In genomic region chr7:57772126-57772924, GRCh38 we compare ENCODE assay signal across 24 cellular contexts.
A peak's percentile ranks its signal among the peaks of the same experiment; 100 is the strongest.
DNase-seq lines count a peak whose midpoint lies in the region; ATAC-seq, FAIRE-seq and TF ChIP-seq lines count a peak whose summit lies in the region.
"Had no signal": no experiment of that assay in that cellular context is flagged by ENCODE, and none has a peak within 500 bp of the region (broad histone marks: within the 10 kb centered on the region; RNA-seq: fewer than 3 reads in every experiment).

No MANE protein-coding gene starts in this region.

- in situ Hi-C loops in K562 (cut with MboI) = no loop called here

- H3K27me3 ChIP-seq in SK-N-SH (ENCODE audit: insufficient read depth) (no peaks in the 10 kb centered on the region), K562 (ENCODE audit: control insufficient read depth in 2 of 2, insufficient read depth in 2 of 2, low read length in 2 of 2) (no peaks in the 10 kb centered on the region)
- no peaks in the 10 kb centered on the region for H3K27me3 ChIP-seq in effector memory CD4-positive, alpha-beta T cell (replicated peaks; ENCODE audit: control insufficient read depth, insufficient read depth, low read length, poor library complexity, severe bottlenecking)

- no peak overlapping the region for H3K9ac ChIP-seq in SK-N-SH
- H3K9ac ChIP-seq in K562 (ENCODE audit: insufficient read depth in 1 of 2, low read depth in 2 of 2, low read length in 2 of 2) = no peak overlapping the region

- H3K79me2 ChIP-seq in SK-N-SH (ENCODE audit: insufficient read depth) (no peaks in the 10 kb centered on the region), K562 (ENCODE audit: control insufficient read depth, insufficient read depth, low read length) (no peaks in the 10 kb centered on the region)

- WGBS in SK-N-SH (ENCODE audit: low lambda C conversion rate) = 12% methylated on average over 25 of the region's 42 CpGs
- whole genome bisulfite sequencing in K562 (ENCODE audit: insufficient coverage, low coverage, missing lambda C conversion rate) = 7% methylated on average over 30 of the region's 42 CpGs

- intact Hi-C loops in K562 (cut with micrococcal nuclease) = no loop called here
- intact Hi-C loops in Calu3 (cut with micrococcal nuclease; ENCODE audit: unreplicated experiment) = no loop called here

- TF ChIP-seq RAD21 in SK-N-SH (IDR thresholded peaks at IDR 0.05; ENCODE audit: low read length) (no peak), K562 (CRISPR knock-in tag; conservative IDR thresholded peaks at IDR 0.05 in 1 of 2, IDR thresholded peaks at IDR 0.05 in 1 of 2) (no peak)

- no peak for TF ChIP-seq CTCF in SK-N-SH (IDR thresholded peaks at IDR 0.05)
- no peak for TF ChIP-seq CTCF in K562 (IDR thresholded peaks at IDR 0.05 in 2 of 3, conservative IDR thresholded peaks at IDR 0.05 in 1 of 3; ENCODE audit: insufficient read depth in 2 of 3, low read depth in 1 of 3, low read length in 3 of 3)
- no peak for TF ChIP-seq CTCF in Calu3 (IDR thresholded peaks at IDR 0.05; ENCODE audit: unreplicated experiment)

- H3K4me3 ChIP-seq in SK-N-SH (ENCODE audit: low read depth in 2 of 2, low read length in 1 of 2) (no peak overlapping the region; a peak in 1 of 4 replicates), K562 (no peak overlapping the region)
- no peak overlapping the region for H3K4me3 ChIP-seq in effector memory CD4-positive, alpha-beta T cell (ENCODE audit: insufficient read depth, low read depth, low read length, poor library complexity, severe bottlenecking)

- no peaks in the 10 kb centered on the region for H3K9me3 ChIP-seq in SK-N-SH
- H3K9me3 ChIP-seq in K562 (replicated peaks; ENCODE audit: control insufficient read depth, insufficient read depth, low read depth, low read length) = no peaks in the 10 kb centered on the region
- no peaks in the 10 kb centered on the region for H3K9me3 ChIP-seq in effector memory CD4-positive, alpha-beta T cell (ENCODE audit: control insufficient read depth, low read length)

- H2AFZ ChIP-seq in SK-N-SH (ENCODE audit: low read depth) (no peak overlapping the region), K562 (ENCODE audit: low read depth, low read length) (no peak overlapping the region)

- CTCF ChIA-PET in SK-N-SH (lab: Yijun Ruan, JAX) = no interaction called here
- CTCF ChIA-PET in K562 (lab: Yijun Ruan, JAX; ENCODE audit: low intra/inter-chr PET ratio) = no interaction called here
- CTCF ChIA-PET in Calu3 (lab: Charles Lee) = no interaction called here

- POLR2A ChIA-PET in SK-N-SH (lab: Yijun Ruan, JAX) (no interaction called here), K562 (lab: Yijun Ruan, JAX) (no interaction called here)

- H3K36me3 ChIP-seq in SK-N-SH (replicated peaks in 1 of 2; ENCODE audit: control insufficient read depth in 1 of 2, insufficient read depth in 2 of 2, low read length in 1 of 2) (no peaks in the 10 kb centered on the region), K562 (ENCODE audit: control insufficient read depth, insufficient read depth, low read length) (no peaks in the 10 kb centered on the region)
- H3K36me3 ChIP-seq in effector memory CD4-positive, alpha-beta T cell (ENCODE audit: control insufficient read depth, insufficient read depth, low read length) = no peaks in the 10 kb centered on the region

- TF ChIP-seq POLR2A in K562 (conservative IDR thresholded peaks at IDR 0.05) = no peak

- H3K9me2 ChIP-seq in SK-N-SH = no peaks in the 10 kb centered on the region

- H3K4me1 ChIP-seq in SK-N-SH (ENCODE audit: control insufficient read depth in 1 of 2, insufficient read depth in 2 of 2, low read depth in 1 of 2, low read length in 1 of 2) = no peaks in the 10 kb centered on the region; a peak in 1 of 4 replicates
- H3K4me1 ChIP-seq in K562 (replicated peaks in 1 of 2; ENCODE audit: control insufficient read depth in 2 of 2, insufficient read depth in 2 of 2, low read length in 2 of 2) = no peaks in the 10 kb centered on the region
- no peaks in the 10 kb centered on the region for H3K4me1 ChIP-seq in effector memory CD4-positive, alpha-beta T cell (ENCODE audit: control insufficient read depth, insufficient read depth, low read length, poor library complexity, severe bottlenecking)

- ATAC-seq in SK-N-SH treated with all-trans-retinoic acid at 6 μM for 48 hours (no peak), K562 (no peak), GM18502 (IDR thresholded peaks at IDR 0.05; ENCODE audit: poor library complexity, unreplicated experiment) (no peak)

- H3K4me2 ChIP-seq in SK-N-SH (no peak overlapping the region), K562 (ENCODE audit: insufficient read depth, low read length) (no peak overlapping the region)

- no peaks in the 10 kb centered on the region for H3K27me3 Mint-ChIP-seq in Calu3 (ENCODE audit: unreplicated experiment)
- H3K27me3 Mint-ChIP-seq: CD4-positive, alpha-beta memory T cell; IgD-negative memory B cell had no signal

- H3K4me3 Mint-ChIP-seq in Calu3 (ENCODE audit: low read depth, unreplicated experiment) = no peak overlapping the region
- H3K4me3 Mint-ChIP-seq: CD4-positive, alpha-beta memory T cell; IgD-negative memory B cell had no signal

- no peak for FAIRE-seq in K562 (lab: Jason Lieb, UNC)
- FAIRE-seq: GM18507, H54 had no signal

- BruUV-seq in K562 (replicated peaks; lab: Mats Ljungman, UMichigan) (no TSS peak), Calu3 (replicated peaks; lab: Mats Ljungman, UMichigan) (no TSS peak)

- no peaks in the 10 kb centered on the region for H3F3A ChIP-seq in SK-N-SH (replicated peaks; ENCODE audit: insufficient read depth)

- no peaks in the 10 kb centered on the region for H3K4me1 Mint-ChIP-seq in Calu3 (ENCODE audit: low read depth, unreplicated experiment)
- H3K4me1 Mint-ChIP-seq: CD4-positive, alpha-beta memory T cell; IgD-negative memory B cell had no signal

- DNase-seq in SK-N-SH (peak; percentile 49), K562 (ENCODE audit: extremely low read depth in 1 of 4, low spot score in 3 of 4) (no peak), mesenteric fat pad (ENCODE audit: low spot score) (peak; percentile 87), Calu3 (no peak)
- no peak for DNase-seq in effector memory CD4-positive, alpha-beta T cell
- DNase-seq: C1 segment of cervical spinal cord; CD4-positive, alpha-beta memory T cell; COR-L47; DMS 273 treated with DMSO at 0.1 percent for 48 hours; DND-41; NCI-H1048; NCI-H1436; NCI-H187; NCI-H2081 treated with DMSO at 0.1 percent for 48 hours; NCI-H526 treated with DMSO at 0.1 percent for 48 hours; NK-92 treated with Interleukin-12 subunit alpha and Interleukin-12 subunit beta, amount 100 ng/mL, for 24 hours; Right ventricle myocardium superior; RPMI8226 had no signal

- H4K20me1 ChIP-seq in SK-N-SH (ENCODE audit: insufficient read depth) (no peaks in the 10 kb centered on the region), K562 (replicated peaks; ENCODE audit: control insufficient read depth, insufficient read depth, low read length) (no peaks in the 10 kb centered on the region)

- TF ChIP-seq EP300 in SK-N-SH (IDR thresholded peaks at IDR 0.05; ENCODE audit: borderline replicate concordance in 1 of 2, low read depth in 1 of 2, low read length in 1 of 2) (no peak), K562 (IDR thresholded peaks at IDR 0.05; ENCODE audit: low read length) (no peak)

- H3K36me3 Mint-ChIP-seq in Calu3 (ENCODE audit: insufficient read depth, unreplicated experiment) = no peaks in the 10 kb centered on the region
- H3K36me3 Mint-ChIP-seq: IgD-negative memory B cell had no signal

- no peaks in the 10 kb centered on the region for H3K9me1 ChIP-seq in K562 (ENCODE audit: control insufficient read depth, insufficient read depth, low read length)

- no peak overlapping the region for H3K27ac Mint-ChIP-seq in Calu3 (ENCODE audit: unreplicated experiment)
- H3K27ac Mint-ChIP-seq: CD4-positive, alpha-beta memory T cell had no signal

- H3K9me3 Mint-ChIP-seq in Calu3 (ENCODE audit: low read depth, unreplicated experiment) = peaks cover 38% of the 10 kb centered on the region

- H3K27ac ChIP-seq in SK-N-SH (ENCODE audit: low read depth in 2 of 2, low read length in 1 of 2) = no peak overlapping the region
- no peak overlapping the region for H3K27ac ChIP-seq in K562 (ENCODE audit: extremely low read depth, low read depth, low read length)
- H3K27ac ChIP-seq in effector memory CD4-positive, alpha-beta T cell (ENCODE audit: insufficient read depth, low read length, poor library complexity, severe bottlenecking) = no peak overlapping the region
- H3K27ac ChIP-seq: HL-60 had no signal

TF ChIP-seq in SK-N-SH, 30 proteins besides CTCF, POLR2A, EP300 and RAD21:
- no peak for TF ChIP-seq TEAD4 (IDR thresholded peaks at IDR 0.05; ENCODE audit: borderline replicate concordance, insufficient read depth)
- 0 out of 2 replicates have a peak, but pooled peaks have one; percentile 9 for TF ChIP-seq NRF1 (IDR thresholded peaks at IDR 0.05; ENCODE audit: low read depth, low read length)
- TF ChIP-seq FOXM1 (IDR thresholded peaks at IDR 0.05; ENCODE audit: low read depth) = no peak

TF ChIP-seq in K562, 482 proteins besides CTCF, POLR2A, EP300 and RAD21 (continues in another document):
- TF ChIP-seq HMGXB4 (CRISPR knock-in tag; IDR thresholded peaks at IDR 0.05) = no peak
- no peak for TF ChIP-seq U2AF1 (optimal IDR thresholded peaks at IDR 0.05; ENCODE audit: low read depth, low read length)
- no peak for TF ChIP-seq MITF (IDR thresholded peaks at IDR 0.05)
- TF ChIP-seq ELF1 (tag; IDR thresholded peaks at IDR 0.05) = no peak

Comparison
In these comparisons a context has a peak if more than half of its experiments do, and no peak if none do; other contexts are left out.
1. DNase-seq: peak in SK-N-SH (single experiment) and mesenteric fat pad (single experiment); none in K562 (0 of 4), effector memory CD4-positive, alpha-beta T cell (0 of 3) and Calu3 (single experiment).
2. Of the 27 proteins assayed by ChIP-seq in both K562 and SK-N-SH: peak only in K562: none; only in SK-N-SH: none; in both: NRF1; in neither: 26.